20 cellular contexts compared by ENCODE assay signal in genomic region chr12:78622529-78623221, GRCh38.
A peak's percentile ranks its signal among the peaks of the same experiment; 100 is the strongest.
DNase-seq lines count a peak whose midpoint lies in the region; ATAC-seq and TF ChIP-seq lines count a peak whose summit lies in the region.
"Had no signal": no experiment of that assay in that cellular context is flagged by ENCODE, and none has a peak within 500 bp of the region (broad histone marks: within the 10 kb centered on the region; RNA-seq: fewer than 3 reads in every experiment).

No MANE protein-coding gene starts in this region.

- H3F3A ChIP-seq in GM23338 (replicated peaks; ENCODE audit: low read depth) (no peaks in the 10 kb centered on the region), MM.1S (ENCODE audit: insufficient read depth, low read length) (peaks cover 13% of the 10 kb centered on the region)

- H2AFZ ChIP-seq in GM23338, result peak overlapping the region; percentile 6; the same call in 1 of the 2 replicates
- peak overlapping the region; percentile 81 for H2AFZ ChIP-seq in MM.1S (ENCODE audit: low read length)
- peak overlapping the region; percentile 86 for H2AFZ ChIP-seq in neuron (ENCODE audit: low read depth, low read length)
- H2AFZ ChIP-seq: GM23248 had no signal

- WGBS in endodermal cell (ENCODE audit: insufficient coverage in 1 of 2, insufficient read length in 1 of 2), 2 experiments, result 81 to 87% methylated on average over 2 to 3 of the region's 3 CpGs

- H3K9ac ChIP-seq in MM.1S (ENCODE audit: low read length) (peak overlapping the region; percentile 45), endodermal cell (ENCODE audit: extremely low read depth, low read length, poor library complexity, severe bottlenecking) (no peak overlapping the region)
- H3K9ac ChIP-seq: GM23248 had no signal

- H3K79me2 ChIP-seq in GM23338 (replicated peaks; ENCODE audit: insufficient read depth), result no peaks in the 10 kb centered on the region
- no peaks in the 10 kb centered on the region for H3K79me2 ChIP-seq in MM.1S (ENCODE audit: low read length)

- H3K36me3 ChIP-seq in GM23338 (ENCODE audit: insufficient read depth) (no peaks in the 10 kb centered on the region), MM.1S (replicated peaks; ENCODE audit: insufficient read depth, low read length) (no peaks in the 10 kb centered on the region), endodermal cell (ENCODE audit: control insufficient read depth, insufficient read depth, low read length) (no peaks in the 10 kb centered on the region), neuron (ENCODE audit: insufficient read depth, low read length) (no peaks in the 10 kb centered on the region)

- DNase-seq in GM23338 (ENCODE audit: low spot score) (no peak), MM.1S (peak; percentile 82), endodermal cell (no peak), type B pancreatic cell (ENCODE audit: extremely low spot score, unreplicated experiment) (no peak), C1 segment of cervical spinal cord (lab: John Stamatoyannopoulos, UW) (no peak)
- DNase-seq in activated CD8-positive, alpha-beta T cell treated with anti-CD3 and anti-CD28 coated beads for 36 hours, result no peak
- DNase-seq: AML-193, DMS 273 treated with DMSO at 0.1 percent for 48 hours, DND-41, GM23248, KBM-7, NCI-H1436 treated with DMSO at 0.1 percent for 48 hours, NCI-H2029, NCI-H510A, NCI-H82, PC-3, T-helper 2 cell had no signal

- intact Hi-C loops in activated CD8-positive, alpha-beta T cell treated with anti-CD3 and anti-CD28 coated beads for 36 hours (cut with micrococcal nuclease), result no loop called here

- no peaks in the 10 kb centered on the region for H3K9me2 ChIP-seq in GM23338 (ENCODE audit: insufficient read depth)
- no peaks in the 10 kb centered on the region for H3K9me2 ChIP-seq in MM.1S (replicated peaks; ENCODE audit: insufficient read depth, low read length)

- H3K27ac ChIP-seq in GM23338 (ENCODE audit: low read depth), result no peak overlapping the region
- H3K27ac ChIP-seq in MM.1S (ENCODE audit: low read length), result peak overlapping the region; percentile 92
- peak overlapping the region; percentile 12 for H3K27ac ChIP-seq in endodermal cell (ENCODE audit: low read depth, low read length)
- H3K27ac ChIP-seq: GM23248 had no signal

- no peaks in the 10 kb centered on the region; the same call in 2 of the 3 replicates for H3K4me1 Mint-ChIP-seq in GM23338
- peaks cover 5% of the 10 kb centered on the region for H3K4me1 Mint-ChIP-seq in endodermal cell
- no peaks in the 10 kb centered on the region for H3K4me1 Mint-ChIP-seq in stimulated activated memory B cell treated with anti-CD40 and anti-IgM and Interleukin-4, amounts not matched to agents 10 μg/mL and 1 μg/mL and 100 μg/mL, for 72 hours
- H3K4me1 Mint-ChIP-seq in type B pancreatic cell (ENCODE audit: unreplicated experiment), result peaks cover 8% of the 10 kb centered on the region
- no peaks in the 10 kb centered on the region for H3K4me1 Mint-ChIP-seq in activated CD8-positive, alpha-beta T cell treated with anti-CD3 and anti-CD28 coated beads for 36 hours (ENCODE audit: low read depth)
- H3K4me1 Mint-ChIP-seq: CD14-positive monocyte had no signal

- H3K4me3 ChIP-seq in GM23338 (no peak overlapping the region), MM.1S (ENCODE audit: low read length) (peak overlapping the region; percentile 39; the same call in 1 of the 2 replicates), endodermal cell (ENCODE audit: low read length) (no peak overlapping the region), neuron (ENCODE audit: low read length) (peak overlapping the region; percentile 20)
- H3K4me3 ChIP-seq: GM23248 had no signal

- H3K27me3 ChIP-seq in GM23338 (ENCODE audit: insufficient read depth), result no peaks in the 10 kb centered on the region
- H3K27me3 ChIP-seq in MM.1S (replicated peaks; ENCODE audit: insufficient read depth, low read length), result no peaks in the 10 kb centered on the region
- H3K27me3 ChIP-seq in endodermal cell (ENCODE audit: control insufficient read depth, insufficient read depth, low read length, poor library complexity, severe bottlenecking), result no peaks in the 10 kb centered on the region
- H3K27me3 ChIP-seq in neuron (ENCODE audit: insufficient read depth, low read length), result no peaks in the 10 kb centered on the region

- POLR2A ChIA-PET in activated CD8-positive, alpha-beta T cell treated with anti-CD3 and anti-CD28 coated beads for 36 hours (lab: Charles Lee), result no interaction called here

- no peaks in the 10 kb centered on the region for H3K36me3 Mint-ChIP-seq in GM23338 (ENCODE audit: low read depth)
- H3K36me3 Mint-ChIP-seq in endodermal cell (ENCODE audit: low read depth), result no peaks in the 10 kb centered on the region
- no peaks in the 10 kb centered on the region for H3K36me3 Mint-ChIP-seq in stimulated activated memory B cell treated with anti-CD40 and anti-IgM and Interleukin-4, amounts not matched to agents 10 μg/mL and 1 μg/mL and 100 μg/mL, for 72 hours
- no peaks in the 10 kb centered on the region for H3K36me3 Mint-ChIP-seq in type B pancreatic cell
- H3K36me3 Mint-ChIP-seq in activated CD8-positive, alpha-beta T cell treated with anti-CD3 and anti-CD28 coated beads for 36 hours (ENCODE audit: low read depth), result no peaks in the 10 kb centered on the region
- H3K36me3 Mint-ChIP-seq: CD14-positive monocyte had no signal

- no peaks in the 10 kb centered on the region for H3K4me1 ChIP-seq in GM23338 (ENCODE audit: insufficient read depth)
- peaks cover 27% of the 10 kb centered on the region for H3K4me1 ChIP-seq in MM.1S (ENCODE audit: low read length)
- H3K4me1 ChIP-seq in endodermal cell (ENCODE audit: control insufficient read depth, insufficient read depth, low read length), result peaks cover 5% of the 10 kb centered on the region
- H3K4me1 ChIP-seq in neuron (ENCODE audit: insufficient read depth, low read length), result peaks cover 32% of the 10 kb centered on the region

- TF ChIP-seq CTCF in GM23338 (conservative IDR thresholded peaks at IDR 0.05; ENCODE audit: low read depth in 2 of 2) (no peak), MM.1S (IDR thresholded peaks at IDR 0.05; ENCODE audit: low read length) (no peak), endodermal cell (conservative IDR thresholded peaks at IDR 0.05) (no peak), type B pancreatic cell (conservative IDR thresholded peaks at IDR 0.05) (no peak)
- no peak for TF ChIP-seq CTCF in activated CD8-positive, alpha-beta T cell treated with anti-CD3 and anti-CD28 coated beads for 36 hours (IDR thresholded peaks at IDR 0.05)

- H3K9me3 ChIP-seq in MM.1S (replicated peaks; ENCODE audit: insufficient read depth, low read length) (no peaks in the 10 kb centered on the region), endodermal cell (ENCODE audit: control insufficient read depth, low read length) (no peaks in the 10 kb centered on the region), neuron (ENCODE audit: low read length) (no peaks in the 10 kb centered on the region)

- no peak overlapping the region for H3K4me3 Mint-ChIP-seq in GM23338
- H3K4me3 Mint-ChIP-seq in endodermal cell, result no peak overlapping the region
- no peak overlapping the region for H3K4me3 Mint-ChIP-seq in stimulated activated memory B cell treated with anti-CD40 and anti-IgM and Interleukin-4, amounts not matched to agents 10 μg/mL and 1 μg/mL and 100 μg/mL, for 72 hours
- H3K4me3 Mint-ChIP-seq in type B pancreatic cell, result no peak overlapping the region
- no peak overlapping the region for H3K4me3 Mint-ChIP-seq in activated CD8-positive, alpha-beta T cell treated with anti-CD3 and anti-CD28 coated beads for 36 hours
- H3K4me3 Mint-ChIP-seq: CD14-positive monocyte had no signal

- H4K20me1 ChIP-seq in GM23338 (replicated peaks; ENCODE audit: insufficient read depth) (no peaks in the 10 kb centered on the region), MM.1S (ENCODE audit: insufficient read depth, low read length) (no peaks in the 10 kb centered on the region)

- H3K27me3 Mint-ChIP-seq in GM23338 (ENCODE audit: insufficient read depth, low read depth, poor library complexity) (no peaks in the 10 kb centered on the region), endodermal cell (ENCODE audit: insufficient read depth) (no peaks in the 10 kb centered on the region), type B pancreatic cell (no peaks in the 10 kb centered on the region)
- no peaks in the 10 kb centered on the region for H3K27me3 Mint-ChIP-seq in stimulated activated memory B cell treated with anti-CD40 and anti-IgM and Interleukin-4, amounts not matched to agents 10 μg/mL and 1 μg/mL and 100 μg/mL, for 72 hours
- no peaks in the 10 kb centered on the region for H3K27me3 Mint-ChIP-seq in activated CD8-positive, alpha-beta T cell treated with anti-CD3 and anti-CD28 coated beads for 36 hours

- H3K4me2 ChIP-seq in GM23338 (no peak overlapping the region), MM.1S (ENCODE audit: low read depth, low read length) (peak overlapping the region; percentile 79)

- no peak overlapping the region for H3K27ac Mint-ChIP-seq in GM23338
- no peak overlapping the region for H3K27ac Mint-ChIP-seq in endodermal cell
- H3K27ac Mint-ChIP-seq in stimulated activated memory B cell treated with anti-CD40 and anti-IgM and Interleukin-4, amounts not matched to agents 10 μg/mL and 1 μg/mL and 100 μg/mL, for 72 hours, result no peak overlapping the region
- no peak overlapping the region for H3K27ac Mint-ChIP-seq in type B pancreatic cell
- no peak overlapping the region for H3K27ac Mint-ChIP-seq in activated CD8-positive, alpha-beta T cell treated with anti-CD3 and anti-CD28 coated beads for 36 hours
- H3K27ac Mint-ChIP-seq: CD14-positive monocyte had no signal

- H3K9me3 Mint-ChIP-seq in GM23338 (no peaks in the 10 kb centered on the region; the same call in 2 of the 3 replicates), endodermal cell (no peaks in the 10 kb centered on the region), type B pancreatic cell (no peaks in the 10 kb centered on the region)
- H3K9me3 Mint-ChIP-seq in stimulated activated memory B cell treated with anti-CD40 and anti-IgM and Interleukin-4, amounts not matched to agents 10 μg/mL and 1 μg/mL and 100 μg/mL, for 72 hours, result peaks cover 3% of the 10 kb centered on the region
- H3K9me3 Mint-ChIP-seq in activated CD8-positive, alpha-beta T cell treated with anti-CD3 and anti-CD28 coated beads for 36 hours, result peaks cover 6% of the 10 kb centered on the region

- no peak for ATAC-seq in GM23338
- ATAC-seq in stimulated activated memory B cell treated with anti-CD40 and anti-IgM and Interleukin-4, amounts not matched to agents 10 μg/mL and 1 μg/mL and 100 μg/mL, for 72 hours, result no peak
- no peak for ATAC-seq in activated CD8-positive, alpha-beta T cell treated with anti-CD3 and anti-CD28 coated beads for 36 hours
- ATAC-seq: PC-3 had no signal

- CTCF ChIA-PET in activated CD8-positive, alpha-beta T cell treated with anti-CD3 and anti-CD28 coated beads for 36 hours (lab: Charles Lee), result no interaction called here

Comparison
In these comparisons a context has a peak if more than half of its experiments do, and no peak if none do; other contexts are left out.
1. H2AFZ ChIP-seq: peak in every context shown above with its lines; median percentile 86 in neuron; 81 in MM.1S; 6 in GM23338.
2. H3K4me3 ChIP-seq: peak in MM.1S (single experiment) and neuron (single experiment); none in GM23338 (single experiment) and endodermal cell (single experiment).